In the genomic region with DNA sequence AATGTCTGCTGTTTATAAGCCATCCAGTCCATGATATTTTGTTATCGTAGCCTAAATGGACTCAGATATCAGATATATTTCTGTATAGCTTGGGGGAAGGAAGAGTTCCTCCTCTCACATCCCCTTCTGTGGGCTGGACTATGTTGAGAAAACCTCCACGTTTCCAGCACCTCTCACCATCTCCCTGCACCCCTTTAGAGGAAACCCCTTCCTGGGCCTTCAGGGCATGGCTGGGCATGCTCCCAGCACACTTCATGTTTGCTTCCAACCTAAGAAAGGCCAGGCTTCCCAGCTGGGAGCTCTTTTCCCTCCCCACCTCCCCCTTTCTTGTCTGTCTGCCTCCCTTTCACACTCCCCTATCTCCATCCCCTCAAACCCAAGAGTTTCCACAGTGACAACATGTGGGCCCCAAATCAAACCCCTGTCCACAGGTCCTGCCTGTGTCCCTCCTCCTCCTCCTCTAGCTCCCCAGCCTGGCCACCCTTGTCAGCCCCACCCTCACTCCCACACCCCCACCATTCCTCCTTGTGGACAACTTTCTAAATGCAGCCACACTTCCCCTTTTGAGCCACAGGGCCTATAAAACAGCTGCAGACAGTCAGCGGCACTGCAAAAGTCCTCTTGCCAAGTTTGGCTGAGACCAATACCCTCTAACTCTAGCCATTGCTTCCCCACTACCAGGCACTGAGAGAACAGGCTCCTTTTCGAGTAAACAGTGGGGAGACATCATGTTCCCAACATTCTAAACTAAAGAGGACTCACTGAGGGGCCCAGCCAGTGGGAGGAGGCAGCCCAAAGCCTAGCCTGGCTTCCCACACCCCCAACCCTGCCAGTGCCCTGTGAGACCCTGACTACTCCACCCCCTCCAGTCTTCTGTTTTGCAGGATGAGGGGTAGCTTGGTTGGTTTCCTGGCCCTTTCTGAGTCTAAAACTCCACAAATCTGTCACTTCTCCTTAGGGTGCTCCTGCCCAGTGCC, we compare ENCODE assay signal across 9 cellular contexts.
DNase-seq lines count a peak whose midpoint lies in the region; ATAC-seq, FAIRE-seq and TF ChIP-seq lines count a peak whose summit lies in the region.
"Had no signal": no experiment of that assay in that cellular context is flagged by ENCODE, and none has a peak within 500 bp of the region (broad histone marks: within the 10 kb centered on the region; RNA-seq: fewer than 3 reads in every experiment).

No MANE protein-coding gene starts in this region.

- peaks cover 4% of the 10 kb centered on the region for H3K4me1 Mint-ChIP-seq in activated CD4-positive, alpha-beta T cell treated with anti-CD3 and anti-CD28 coated beads, Interleukin-2, amount 10 ng/mL, durations not matched to agents 24 days and 14 days

- no peak for FAIRE-seq in bronchial epithelial cell (lab: Jason Lieb, UNC)

- H3K4me3 ChIP-seq in bronchial epithelial cell (ENCODE audit: low read depth, low read length) (no peak overlapping the region), mesenchymal stem cell (ENCODE audit: insufficient read depth in 1 of 2, low read depth in 1 of 2, low read length in 2 of 2) (no peak overlapping the region)
- H3K4me3 ChIP-seq: SK-N-MC had no signal

- H2AFZ ChIP-seq in mesenchymal stem cell (ENCODE audit: low read depth, low read length), result peak overlapping the region; percentile 64

- peak; percentile 47 for ATAC-seq in GM18508 (IDR thresholded peaks at IDR 0.05; ENCODE audit: insufficient read depth, unreplicated experiment)

- no peaks in the 10 kb centered on the region for H3K27me3 ChIP-seq in bronchial epithelial cell (ENCODE audit: control insufficient read depth, insufficient read depth, low read length)
- no peaks in the 10 kb centered on the region for H3K27me3 ChIP-seq in mesenchymal stem cell (ENCODE audit: control insufficient read depth in 1 of 2, insufficient read depth in 1 of 2, low read length in 2 of 2)

- H3K9me3 Mint-ChIP-seq in activated CD4-positive, alpha-beta T cell treated with anti-CD3 and anti-CD28 coated beads, Interleukin-2, amount 10 ng/mL, durations not matched to agents 24 days and 14 days, result peaks cover 5% of the 10 kb centered on the region

- peak; percentile 35 for TF ChIP-seq CTCF in bronchial epithelial cell (IDR thresholded peaks at IDR 0.05; ENCODE audit: insufficient read depth, low read length, severe bottlenecking)

- H3K36me3 Mint-ChIP-seq in activated CD4-positive, alpha-beta T cell treated with anti-CD3 and anti-CD28 coated beads, Interleukin-2, amount 10 ng/mL, durations not matched to agents 24 days and 14 days (ENCODE audit: low read depth), result peaks cover 17% of the 10 kb centered on the region

- peaks cover 20% of the 10 kb centered on the region for H3K4me1 ChIP-seq in mesenchymal stem cell (ENCODE audit: control insufficient read depth, insufficient read depth, low read depth, low read length)

- peak; percentile 93 to 95 for DNase-seq in Kasumi-1 (lab: John Stamatoyannopoulos, UW)
- DNase-seq in bronchial epithelial cell (ENCODE audit: low read depth), result peak; percentile 65
- DNase-seq in mesenchymal stem cell, result peak; percentile 59
- DNase-seq in NCI-H526 treated with DMSO at 0.1 percent for 48 hours (lab: John Stamatoyannopoulos, UW), result no peak
- DNase-seq in NCI-H226, result no peak
- DNase-seq in activated CD4-positive, alpha-beta T cell treated with anti-CD3 and anti-CD28 coated beads for 48 hours, result no peak
- DNase-seq in activated CD4-positive, alpha-beta T cell treated with anti-CD3 and anti-CD28 coated beads, Interleukin-2, amount 10 ng/mL, durations not matched to agents 24 days and 14 days, result no peak

- H2BK5ac ChIP-seq in mesenchymal stem cell (ENCODE audit: low read depth, low read length, poor library complexity, severe bottlenecking), result no peak overlapping the region

- no peaks in the 10 kb centered on the region for H3K79me1 ChIP-seq in mesenchymal stem cell (replicated peaks; ENCODE audit: low read length, poor library complexity, severe bottlenecking)

- H3K4me2 ChIP-seq in mesenchymal stem cell (ENCODE audit: low read length, poor library complexity, severe bottlenecking), result no peak overlapping the region

- 81% methylated on average over 3 of the region's 4 CpGs for WGBS in mesenchymal stem cell

- H4K91ac ChIP-seq in mesenchymal stem cell (ENCODE audit: low read length), result peak overlapping the region; percentile 79

- H3K9ac ChIP-seq in mesenchymal stem cell (ENCODE audit: low read length), result peak overlapping the region; percentile 11

- H3K36me3 ChIP-seq in bronchial epithelial cell (ENCODE audit: control insufficient read depth, insufficient read depth, low read length), result no peaks in the 10 kb centered on the region
- H3K36me3 ChIP-seq in mesenchymal stem cell (ENCODE audit: control insufficient read depth in 1 of 2, insufficient read depth in 2 of 2, low read depth in 1 of 2, low read length in 2 of 2), result no peaks in the 10 kb centered on the region

- peak overlapping the region; percentile 89 for H2BK15ac ChIP-seq in mesenchymal stem cell (ENCODE audit: low read depth, poor library complexity, severe bottlenecking)

- peak overlapping the region; percentile 70 to 86 for H3K4ac ChIP-seq in mesenchymal stem cell (ENCODE audit: low read depth in 1 of 2, low read length in 2 of 2)

- no peaks in the 10 kb centered on the region for H3K9me3 ChIP-seq in mesenchymal stem cell (ENCODE audit: control insufficient read depth, low read length)

- no peak overlapping the region for H3K27ac ChIP-seq in mesenchymal stem cell (ENCODE audit: low read length, poor library complexity, severe bottlenecking)
- H3K27ac ChIP-seq: SK-N-MC had no signal

- no peaks in the 10 kb centered on the region for H3K27me3 Mint-ChIP-seq in activated CD4-positive, alpha-beta T cell treated with anti-CD3 and anti-CD28 coated beads, Interleukin-2, amount 10 ng/mL, durations not matched to agents 24 days and 14 days

- peak overlapping the region in 1 of 2 experiments; percentile 90 for H3K14ac ChIP-seq in mesenchymal stem cell (ENCODE audit: low read length in 2 of 2)

- peak overlapping the region; percentile 75 for H4K8ac ChIP-seq in mesenchymal stem cell (ENCODE audit: low read length)

- H3K18ac ChIP-seq in mesenchymal stem cell (ENCODE audit: low read depth in 1 of 2, low read length in 2 of 2), result peak overlapping the region; percentile 87 to 93

- H2BK120ac ChIP-seq in mesenchymal stem cell (ENCODE audit: low read depth, low read length), result peak overlapping the region; percentile 50

- H3K27ac Mint-ChIP-seq in activated CD4-positive, alpha-beta T cell treated with anti-CD3 and anti-CD28 coated beads, Interleukin-2, amount 10 ng/mL, durations not matched to agents 24 days and 14 days, result no peak overlapping the region

- H3K4me3 Mint-ChIP-seq in activated CD4-positive, alpha-beta T cell treated with anti-CD3 and anti-CD28 coated beads, Interleukin-2, amount 10 ng/mL, durations not matched to agents 24 days and 14 days, result no peak overlapping the region

- intact Hi-C loops in activated CD4-positive, alpha-beta T cell treated with anti-CD3 and anti-CD28 coated beads, Interleukin-2, amount 10 ng/mL, durations not matched to agents 24 days and 14 days (cut with micrococcal nuclease), result no loop called here

- H2AK5ac ChIP-seq in mesenchymal stem cell (ENCODE audit: low read length, severe bottlenecking), result peak overlapping the region; percentile 73

- peak overlapping the region; percentile 77 to 99 for H2BK12ac ChIP-seq in mesenchymal stem cell (ENCODE audit: low read length in 2 of 2)

- no peak overlapping the region for H3K23ac ChIP-seq in mesenchymal stem cell (ENCODE audit: low read length in 2 of 2)

Comparison
In these comparisons a context has a peak if more than half of its experiments do, and no peak if none do; other contexts are left out.
1. DNase-seq: peak in Kasumi-1 (2 of 2), bronchial epithelial cell (single experiment) and mesenchymal stem cell (single experiment); none in NCI-H526 treated with DMSO at 0.1 percent for 48 hours (single experiment), NCI-H226 (single experiment), activated CD4-positive, alpha-beta T cell treated with anti-CD3 and anti-CD28 coated beads for 48 hours (single experiment) and activated CD4-positive, alpha-beta T cell treated with anti-CD3 and anti-CD28 coated beads, Interleukin-2, amount 10 ng/mL, durations not matched to agents 24 days and 14 days (single experiment).